ENCODE assay signal across 26 cellular contexts in genomic region chr12:117972341-117972740, GRCh38. TPM values are rescaled to one million over a fixed set of nuclear protein-coding genes. Genes with fewer than 3 reads are reported as not detected.
DNase-seq lines count a peak whose midpoint lies in the region; ATAC-seq and FAIRE-seq lines count a peak whose summit lies in the region.
"Had no signal": no experiment of that assay in that cellular context is flagged by ENCODE, and none has a peak within 500 bp of the region (broad histone marks: within the 10 kb centered on the region; RNA-seq: fewer than 3 reads in every experiment).

No MANE protein-coding gene starts in this region.

- WGBS in small intestine, 3 donors: 51 to 64% (median 54%) methylated on average over 5 of the region's 5 CpGs

- no peaks in the 10 kb centered on the region for H3K9me3 ChIP-seq in small intestine (ENCODE audit: control insufficient read depth, low read depth)
- H3K9me3 ChIP-seq in MG63: no peaks in the 10 kb centered on the region
- H3K9me3 ChIP-seq: SJCRH30 had no signal

- FAIRE-seq in small intestine (lab: Jason Lieb, UNC): no peak
- FAIRE-seq: A204.1 had no signal

- no peaks in the 10 kb centered on the region for H3K4me1 ChIP-seq in small intestine (ENCODE audit: control insufficient read depth in 2 of 2, insufficient read depth in 1 of 2, low read depth in 1 of 2, low read length in 1 of 2)
- H3K4me1 ChIP-seq: SJCRH30 had no signal

- H3K27me3 ChIP-seq in small intestine (ENCODE audit: control insufficient read depth in 2 of 2, insufficient read depth in 2 of 2, low read length in 2 of 2): peaks cover 0 to 16% of the 10 kb centered on the region in 2 donors
- no peaks in the 10 kb centered on the region for H3K27me3 ChIP-seq in MG63
- H3K27me3 ChIP-seq: SJCRH30 had no signal

- ATAC-seq in GM21528 (IDR thresholded peaks at IDR 0.05; ENCODE audit: low FRiP score, unreplicated experiment): no peak
- ATAC-seq: PC-3 had no signal

- H3K36me3 ChIP-seq in small intestine (ENCODE audit: control insufficient read depth in 2 of 2, insufficient read depth in 2 of 2, low read length in 2 of 2): no peaks in the 10 kb centered on the region
- H3K36me3 ChIP-seq in MG63: no peaks in the 10 kb centered on the region
- H3K36me3 ChIP-seq: SJCRH30 had no signal

- DNase-seq in NCI-H2196 (lab: John Stamatoyannopoulos, UW; ENCODE audit: unreplicated experiment) (peak; percentile 10), NCI-H2196 treated with DMSO at 0.1 percent for 48 hours (lab: John Stamatoyannopoulos, UW; ENCODE audit: unreplicated experiment) (no peak), HT-29 (ENCODE audit: low spot score) (peak; percentile 52), SHP77 treated with DMSO at 0.1 percent for 48 hours (lab: John Stamatoyannopoulos, UW) (peak; percentile 39), small intestine (peak; percentile 29), UCSD-AML1 (lab: John Stamatoyannopoulos, UW; ENCODE audit: unreplicated experiment) (no peak), MG63 (no peak)
- DNase-seq: Calu3; CD4-positive, alpha-beta T cell; DMS79 treated with DMSO at 0.1 percent for 48 hours; H7; HFFc6; IMR-90; Karpas-422; MM.1S; NCI-H1092; NCI-H1436 treated with DMSO at 0.1 percent for 48 hours; NCI-H2107; NCI-H82; PC-3; SJCRH30 had no signal

- H3K4me3 ChIP-seq in small intestine (ENCODE audit: low read depth in 1 of 2, low read length in 2 of 2) (no peak overlapping the region), MG63 (no peak overlapping the region)
- H3K4me3 ChIP-seq: SJCRH30 had no signal

- no peak overlapping the region for H3K27ac ChIP-seq in small intestine (ENCODE audit: low read depth in 1 of 2, low read length in 1 of 2)
- H3K27ac ChIP-seq: RWPE1, SJCRH30 had no signal

RNA-seq across cellular contexts. Expression of gene KSR2, which starts 3.6 kb away (rescaled TPM):
- total RNA-seq in HT-29 (2014; rRNA removed; shearing (Covaris generic)): 0.08 and 0.16 TPM in 2 replicates
- polyA plus RNA-seq in small intestine: under 1 TPM in 1 of 3 donors, not detected in 2; 0.33 TPM
- not detected in 2 replicates for total RNA-seq in MG63 (2014; rRNA removed; shearing (Covaris generic); ENCODE audit: low replicate concordance)
- total RNA-seq: IMR-90, NCI-H460 had no signal
- polyA plus RNA-seq: BJ, IMR-90 had no signal

RNA-seq across cellular contexts. Expression of gene RFC5, which starts 44.2 kb away (rescaled TPM):
- total RNA-seq in HT-29 (2014; rRNA removed; shearing (Covaris generic)): 42.9 and 48.1 TPM in 2 replicates
- polyA plus RNA-seq in small intestine: 10 to 100 TPM in 1 of 3 donors, 1 to 10 TPM in 2; 6.5 to 16.2 (median 6.5) TPM
- total RNA-seq in MG63 (2014; rRNA removed; shearing (Covaris generic); ENCODE audit: low replicate concordance): 28.9 and 46.2 TPM in 2 replicates

Comparison
In these comparisons a context has a peak if more than half of its experiments do, and no peak if none do; other contexts are left out.
1. DNase-seq: peak in NCI-H2196 (single experiment), HT-29 (single experiment), SHP77 treated with DMSO at 0.1 percent for 48 hours (single experiment) and small intestine (single experiment); none in NCI-H2196 treated with DMSO at 0.1 percent for 48 hours (single experiment), UCSD-AML1 (single experiment) and MG63 (single experiment).